12 cellular contexts compared by ENCODE assay signal in genomic region chr3:123834631-123835030, GRCh38. TPM values are rescaled to one million over a fixed set of nuclear protein-coding genes. Genes with fewer than 3 reads are reported as not detected.
DNase-seq lines count a peak whose midpoint lies in the region; ATAC-seq and TF ChIP-seq lines count a peak whose summit lies in the region.
"Had no signal": no experiment of that assay in that cellular context is flagged by ENCODE, and none has a peak within 500 bp of the region (broad histone marks: within the 10 kb centered on the region; RNA-seq: fewer than 3 reads in every experiment).

No MANE protein-coding gene starts in this region.

- H3K4me1 ChIP-seq in PC-9 (replicated peaks; ENCODE audit: insufficient read depth) (peaks cover 11% of the 10 kb centered on the region; the same call in 1 of the 2 replicates), ascending aorta (no peaks in the 10 kb centered on the region), sigmoid colon (no peaks in the 10 kb centered on the region)
- H3K4me1 ChIP-seq: right lobe of liver had no signal

- 83% methylated on average over 2 of the region's 2 CpGs for WGBS in sigmoid colon, 2 donors

- no peak for TF ChIP-seq EP300 in sigmoid colon (IDR thresholded peaks at IDR 0.05)

- no TSS peak for BruUV-seq in PC-9 (replicated peaks; lab: Mats Ljungman, UMichigan)

- TF ChIP-seq CTCF in PC-9 (conservative IDR thresholded peaks at IDR 0.05), result no peak
- TF ChIP-seq CTCF in ascending aorta (IDR thresholded peaks at IDR 0.05), result no peak
- TF ChIP-seq CTCF in sigmoid colon (IDR thresholded peaks at IDR 0.05), result no peak

- H3K79me2 ChIP-seq in PC-9 (ENCODE audit: low read depth), result no peaks in the 10 kb centered on the region

- no peaks in the 10 kb centered on the region for H3K36me3 ChIP-seq in PC-9 (ENCODE audit: low read depth)
- H3K36me3 ChIP-seq in ascending aorta, result peaks cover 9 to 19% of the 10 kb centered on the region in 2 donors
- H3K36me3 ChIP-seq in sigmoid colon, result peaks cover 0 to 8% (median 0%) of the 10 kb centered on the region in 4 donors
- H3K36me3 ChIP-seq: right lobe of liver had no signal

- H3K9me3 ChIP-seq in PC-9 (ENCODE audit: insufficient read depth, low read depth), result peaks cover 5% of the 10 kb centered on the region; the same call in 1 of the 2 replicates
- H3K9me3 ChIP-seq in ascending aorta, result peaks cover 0 to 21% of the 10 kb centered on the region in 2 donors
- no peaks in the 10 kb centered on the region for H3K9me3 ChIP-seq in sigmoid colon

- H3K27me3 ChIP-seq in PC-9 (ENCODE audit: insufficient read depth, low read depth) (no peaks in the 10 kb centered on the region), ascending aorta (no peaks in the 10 kb centered on the region), sigmoid colon (no peaks in the 10 kb centered on the region)
- H3K27me3 ChIP-seq: right lobe of liver had no signal

- no peak for ATAC-seq in HG03097 (IDR thresholded peaks at IDR 0.05; ENCODE audit: low FRiP score, unreplicated experiment)
- ATAC-seq in HG03432 (IDR thresholded peaks at IDR 0.05; ENCODE audit: unreplicated experiment), result no peak
- ATAC-seq: activated T-helper 17 cell treated with anti-CD3 and anti-CD28 coated beads, Interleukin-2, amount 50 U/mL, for 72 hours; right lobe of liver had no signal

- H2AFZ ChIP-seq in PC-9, result no peak overlapping the region

- no peak overlapping the region for H3K27ac ChIP-seq in PC-9
- H3K27ac ChIP-seq in ascending aorta, result peak overlapping the region in 1 of 2 donors; percentile 21
- H3K27ac ChIP-seq in sigmoid colon, result no peak overlapping the region
- H3K27ac ChIP-seq: KMS-11, right lobe of liver had no signal

- DNase-seq in GM04504 (ENCODE audit: low read depth) (peak; percentile 87), PC-9 (peak; percentile 26 to 80), dedifferentiated amniotic fluid mesenchymal stem cell (ENCODE audit: extremely low spot score) (peak; percentile 33), renal cortical epithelial cell (ENCODE audit: low read depth) (peak; percentile 99), ascending aorta (ENCODE audit: low spot score in 2 of 2) (no peak), sigmoid colon (no peak)
- DNase-seq: NCI-H446 treated with DMSO at 0.1 percent for 48 hours, right lobe of liver had no signal

- no peaks in the 10 kb centered on the region for H3K9me2 ChIP-seq in PC-9 (ENCODE audit: insufficient read depth)

- intact Hi-C loops in PC-9 (cut with micrococcal nuclease; ENCODE audit: unreplicated experiment), result no loop called here
- intact Hi-C loops in ascending aorta (cut with DNase I), result no loop called here
- intact Hi-C loops in sigmoid colon (cut with DNase I), result no loop called here

- no peak for TF ChIP-seq POLR2A in sigmoid colon (IDR thresholded peaks at IDR 0.05)

- POLR2A ChIA-PET in PC-9 (lab: Charles Lee; ENCODE audit: unreplicated experiment), result no interaction called here

- H3F3A ChIP-seq in PC-9 (ENCODE audit: insufficient read depth, low read depth), result no peaks in the 10 kb centered on the region

- H3K4me3 ChIP-seq in PC-9 (no peak overlapping the region), ascending aorta (no peak overlapping the region), sigmoid colon (no peak overlapping the region)
- H3K4me3 ChIP-seq: right lobe of liver had no signal

- no peak overlapping the region for H3K4me2 ChIP-seq in PC-9
- H3K4me2 ChIP-seq: KMS-11 had no signal

- no peaks in the 10 kb centered on the region for H4K20me1 ChIP-seq in PC-9 (ENCODE audit: insufficient read depth)

- CTCF ChIA-PET in PC-9 (lab: Charles Lee), result no interaction called here

RNA-seq across cellular contexts. Expression of gene MYLK, which starts 49.5 kb away (rescaled TPM):
- 0.72 and 1.2 TPM in 2 replicates for total RNA-seq in PC-9 (2021)
- total RNA-seq in renal cortical epithelial cell, result 112 and 722 TPM in 2 replicates
- total RNA-seq in ascending aorta, result 196 TPM
- total RNA-seq in sigmoid colon, result 1,000 to 10,000 TPM; 1,169 to 2,153 (median 1,962) TPM
- 100 to 1,000 TPM in 1 of 3 donors, 10 to 100 TPM in 2; 21.5 to 155 (median 34.2) TPM for polyA plus RNA-seq in sigmoid colon

Comparison
In these comparisons a context has a peak if more than half of its experiments do, and no peak if none do; other contexts are left out.
1. DNase-seq: peak in GM04504 (single experiment), PC-9 (2 of 2), dedifferentiated amniotic fluid mesenchymal stem cell (single experiment) and renal cortical epithelial cell (single experiment); none in ascending aorta (0 of 2) and sigmoid colon (single experiment).
2. RNA of gene MYLK, which starts 49.5 kb away (total RNA-seq): 1,169 to 2,153 TPM in sigmoid colon, 112 to 722 TPM in renal cortical epithelial cell and 196 TPM in ascending aorta (single experiment); 0.72 to 1.2 TPM in PC-9; every median in the first group is over 10 times any median in the second.